Comparison of ENCODE assay signal across 11 cellular contexts in genomic region chr1:92563457-92564216, GRCh38.
DNase-seq lines count a peak whose midpoint lies in the region; ATAC-seq and TF ChIP-seq lines count a peak whose summit lies in the region.
"Had no signal": no experiment of that assay in that cellular context is flagged by ENCODE, and none has a peak within 500 bp of the region (broad histone marks: within the 10 kb centered on the region; RNA-seq: fewer than 3 reads in every experiment).

No MANE protein-coding gene starts in this region.

- no peaks in the 10 kb centered on the region for H3K9me3 ChIP-seq in prostate gland

- no peak overlapping the region for H3K27ac ChIP-seq in prostate gland
- H3K27ac ChIP-seq in foreskin keratinocyte = no peak overlapping the region

- TF ChIP-seq CTCF in prostate gland (IDR thresholded peaks at IDR 0.05) (no peak), foreskin keratinocyte (conservative IDR thresholded peaks at IDR 0.05) (no peak)

- H3K4me1 ChIP-seq in prostate gland (replicated peaks) (no peaks in the 10 kb centered on the region), foreskin keratinocyte (no peaks in the 10 kb centered on the region)

- ATAC-seq in GM18499 (IDR thresholded peaks at IDR 0.05; ENCODE audit: insufficient read depth, unreplicated experiment) (peak; percentile 97), GM19452 (IDR thresholded peaks at IDR 0.05; ENCODE audit: unreplicated experiment) (peak; percentile 98), HG03060 (IDR thresholded peaks at IDR 0.05; ENCODE audit: low read depth, unreplicated experiment) (peak; percentile 98), foreskin keratinocyte (no peak)

- no peak for TF ChIP-seq POLR2A in prostate gland (IDR thresholded peaks at IDR 0.05)

- H3K27me3 ChIP-seq in prostate gland (replicated peaks; ENCODE audit: insufficient read depth) (no peaks in the 10 kb centered on the region), foreskin keratinocyte (no peaks in the 10 kb centered on the region)

- DNase-seq in SIG-M5 treated with dmso at 0.1 percent for 504 hours (lab: John Stamatoyannopoulos, UW; ENCODE audit: unreplicated experiment) (peak; percentile 71), NCI-H1436 treated with DMSO at 0.1 percent for 48 hours (lab: John Stamatoyannopoulos, UW) (no peak), epidermal melanocyte (ENCODE audit: insufficient read length, low spot score) (no peak), prostate gland (ENCODE audit: low spot score) (no peak), foreskin keratinocyte (no peak)
- DNase-seq: activated effector memory CD4-positive, alpha-beta T cell treated with Interleukin-2 at 50 U/mL for 16 hours; DMS53; NCI-H1930 had no signal

- 97% methylated on average over 6 of the region's 6 CpGs for WGBS in prostate gland

- H3K4me3 ChIP-seq in prostate gland = no peak overlapping the region

- H3K36me3 ChIP-seq in prostate gland = no peaks in the 10 kb centered on the region

- intact Hi-C loops in prostate gland (cut with DNase I) = no loop called here
